23 cellular contexts compared by ENCODE assay signal in the genomic region with DNA sequence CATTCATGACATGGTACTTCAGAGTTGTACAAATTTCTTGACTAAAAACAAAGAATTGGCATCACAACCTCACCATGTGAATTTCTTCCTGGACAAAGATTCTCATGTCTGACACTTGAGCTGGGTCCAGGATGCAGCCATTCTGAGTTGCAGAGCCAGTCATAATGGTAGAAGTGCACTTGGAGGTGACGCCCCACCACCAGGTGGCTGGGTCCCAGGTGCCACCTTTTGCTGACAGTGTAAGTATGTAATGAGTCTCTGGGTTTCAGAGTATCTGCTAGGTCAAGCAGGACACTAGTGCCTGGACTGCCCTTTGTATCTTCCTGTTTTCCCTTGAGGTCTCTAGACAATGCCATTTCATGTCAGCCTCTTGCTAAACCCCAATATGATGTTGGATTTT.
"Had no signal": no experiment of that assay in that cellular context is flagged by ENCODE, and none has a peak within 500 bp of the region (broad histone marks: within the 10 kb centered on the region; RNA-seq: fewer than 3 reads in every experiment).

No MANE protein-coding gene starts in this region.

- DNase-seq: effector memory CD4-positive, alpha-beta T cell; glutamatergic neuron; immature natural killer cell; kidney; left cardiac atrium; left ventricle myocardium inferior; lower lobe of right lung; nucleus accumbens; ovary; sigmoid colon; stimulated activated naive CD4-positive, alpha-beta T cell treated with Interleukin-2 at 50 U/mL for 16 hours; tibial artery; upper lobe of left lung; uterus had no signal

- H3K9me3 Mint-ChIP-seq: immature natural killer cell; memory B cell; mesothelial cell of epicardium; natural killer cell treated with Interleukin-12 subunit alpha and Interleukin-12 subunit beta and Interleukin-15 and Interleukin-18, amount 100 ng/mL, for 72 hours; neural progenitor cell had no signal

- H3K36me3 Mint-ChIP-seq: immature natural killer cell; memory B cell; mesothelial cell of epicardium; natural killer cell treated with Interleukin-12 subunit alpha and Interleukin-12 subunit beta and Interleukin-15 and Interleukin-18, amount 100 ng/mL, for 72 hours; neural progenitor cell had no signal

- H3K27ac ChIP-seq: epithelial cell of prostate, esophagus muscularis mucosa, gastroesophageal sphincter, left ventricle myocardium inferior, lower lobe of right lung, neural progenitor cell, ovary, right atrium auricular region, sigmoid colon, skin epidermis, tibial artery, upper lobe of left lung, uterus had no signal

- H3K27me3 ChIP-seq: esophagus muscularis mucosa, gastroesophageal sphincter, ovary, right atrium auricular region, sigmoid colon, tibial artery, upper lobe of left lung, uterus had no signal

- H2AFZ ChIP-seq: neural progenitor cell had no signal

- H3K4me1 ChIP-seq: left ventricle myocardium inferior, lower lobe of right lung, neural progenitor cell, right atrium auricular region, tibial artery, uterus had no signal

- H3K27ac Mint-ChIP-seq: mesothelial cell of epicardium, neural progenitor cell had no signal

- ATAC-seq: gastroesophageal sphincter; left cardiac atrium; lower lobe of right lung; natural killer cell treated with Interleukin-12 subunit alpha and Interleukin-12 subunit beta and Interleukin-15 and Interleukin-18, amount 100 ng/mL, for 72 hours had no signal

- H3K4me3 Mint-ChIP-seq: immature natural killer cell; memory B cell; mesothelial cell of epicardium; natural killer cell treated with Interleukin-12 subunit alpha and Interleukin-12 subunit beta and Interleukin-15 and Interleukin-18, amount 100 ng/mL, for 72 hours; neural progenitor cell had no signal

- H3K4me3 ChIP-seq: esophagus muscularis mucosa, gastroesophageal sphincter, left ventricle myocardium inferior, lower lobe of right lung, neural progenitor cell, ovary, right atrium auricular region, sigmoid colon, skin epidermis, tibial artery, upper lobe of left lung, uterus had no signal

- H3K4me2 ChIP-seq: neural progenitor cell had no signal

- H3K9ac ChIP-seq: neural progenitor cell had no signal

- H3K9me3 ChIP-seq: esophagus muscularis mucosa, gastroesophageal sphincter, left ventricle myocardium inferior, lower lobe of right lung, ovary, right atrium auricular region, sigmoid colon, tibial artery, upper lobe of left lung, uterus had no signal

- H3K36me3 ChIP-seq: esophagus muscularis mucosa, gastroesophageal sphincter, left ventricle myocardium inferior, lower lobe of right lung, neural progenitor cell, ovary, right atrium auricular region, sigmoid colon, tibial artery, upper lobe of left lung, uterus had no signal

- H3K4me1 Mint-ChIP-seq: immature natural killer cell had no signal
